ENCODE assay signal across 8 cellular contexts in genomic region chr5:100900142-100900795, GRCh38. TPM values are rescaled to one million over a fixed set of nuclear protein-coding genes. Genes with fewer than 3 reads are reported as not detected.
DNase-seq lines count a peak whose midpoint lies in the region; ATAC-seq and TF ChIP-seq lines count a peak whose summit lies in the region.

No MANE protein-coding gene starts in this region.

- H3K36me3 Mint-ChIP-seq in activated CD4-positive, alpha-beta memory T cell treated with anti-CD3 and anti-CD28 coated beads, Interleukin-2, amount 10 ng/mL, durations not matched to agents 7 days and 5 days (ENCODE audit: low read depth) = peaks cover 56% of the 10 kb centered on the region
- H3K36me3 Mint-ChIP-seq in natural killer cell treated with Interleukin-12 subunit alpha and Interleukin-12 subunit beta and Interleukin-15 and Interleukin-18, amount 100 ng/mL, for 72 hours = peaks cover 47% of the 10 kb centered on the region

- 5% methylated on average over 12 to 19 of the region's 19 CpGs for WGBS in upper lobe of left lung, 2 donors

- H3K27ac ChIP-seq in upper lobe of left lung = peak overlapping the region; percentile 85 to 92 (median 90)

- no peaks in the 10 kb centered on the region for H3K9me3 ChIP-seq in upper lobe of left lung

- no peaks in the 10 kb centered on the region for H3K27me3 ChIP-seq in upper lobe of left lung

- peak overlapping the region; percentile 97 for H3K4me3 Mint-ChIP-seq in activated CD4-positive, alpha-beta memory T cell treated with anti-CD3 and anti-CD28 coated beads, Interleukin-2, amount 10 ng/mL, durations not matched to agents 7 days and 5 days
- peak overlapping the region; percentile 99 for H3K4me3 Mint-ChIP-seq in natural killer cell treated with Interleukin-12 subunit alpha and Interleukin-12 subunit beta and Interleukin-15 and Interleukin-18, amount 100 ng/mL, for 72 hours

- H3K27ac Mint-ChIP-seq in activated CD4-positive, alpha-beta memory T cell treated with anti-CD3 and anti-CD28 coated beads, Interleukin-2, amount 10 ng/mL, durations not matched to agents 7 days and 5 days = peak overlapping the region; percentile 99
- peak overlapping the region; percentile 97 to 98 for H3K27ac Mint-ChIP-seq in natural killer cell treated with Interleukin-12 subunit alpha and Interleukin-12 subunit beta and Interleukin-15 and Interleukin-18, amount 100 ng/mL, for 72 hours

- H3K9me3 Mint-ChIP-seq in activated CD4-positive, alpha-beta memory T cell treated with anti-CD3 and anti-CD28 coated beads, Interleukin-2, amount 10 ng/mL, durations not matched to agents 7 days and 5 days = no peaks in the 10 kb centered on the region
- no peaks in the 10 kb centered on the region for H3K9me3 Mint-ChIP-seq in natural killer cell treated with Interleukin-12 subunit alpha and Interleukin-12 subunit beta and Interleukin-15 and Interleukin-18, amount 100 ng/mL, for 72 hours

- ATAC-seq in GM21528 (IDR thresholded peaks at IDR 0.05; ENCODE audit: low FRiP score, unreplicated experiment) = peak; percentile 14
- ATAC-seq in natural killer cell treated with Interleukin-12 subunit alpha and Interleukin-12 subunit beta and Interleukin-15 and Interleukin-18, amount 100 ng/mL, for 72 hours = peak; percentile 3 to 59
- ATAC-seq in upper lobe of left lung (ENCODE audit: low FRiP score in 2 of 2) = peak; percentile 9 to 25
- no peak for ATAC-seq in GM21717 (IDR thresholded peaks at IDR 0.05; ENCODE audit: unreplicated experiment)

- peaks cover 34% of the 10 kb centered on the region for H3K4me1 Mint-ChIP-seq in activated CD4-positive, alpha-beta memory T cell treated with anti-CD3 and anti-CD28 coated beads, Interleukin-2, amount 10 ng/mL, durations not matched to agents 7 days and 5 days
- peaks cover 41 to 58% of the 10 kb centered on the region in 2 donors for H3K4me1 Mint-ChIP-seq in natural killer cell treated with Interleukin-12 subunit alpha and Interleukin-12 subunit beta and Interleukin-15 and Interleukin-18, amount 100 ng/mL, for 72 hours (ENCODE audit: low read depth in 2 of 2)

- TF ChIP-seq CTCF in NB4 (IDR thresholded peaks at IDR 0.05; ENCODE audit: low read depth, low read length) = peak; percentile 57
- TF ChIP-seq CTCF in upper lobe of left lung (IDR thresholded peaks at IDR 0.05) = peak in 2 of 6 experiments; percentile 37 to 46

- no peak for TF ChIP-seq POLR2A in NB4 (IDR thresholded peaks at IDR 0.05; ENCODE audit: extremely low read depth, insufficient read length)
- no peak for TF ChIP-seq POLR2A in upper lobe of left lung (IDR thresholded peaks at IDR 0.05)

- peak overlapping the region; percentile 100 for H3K4me3 ChIP-seq in NB4 (ENCODE audit: low read depth, low read length)
- peak overlapping the region; percentile 32 to 70 (median 62) for H3K4me3 ChIP-seq in upper lobe of left lung

- H3K27me3 Mint-ChIP-seq in activated CD4-positive, alpha-beta memory T cell treated with anti-CD3 and anti-CD28 coated beads, Interleukin-2, amount 10 ng/mL, durations not matched to agents 7 days and 5 days = no peaks in the 10 kb centered on the region
- no peaks in the 10 kb centered on the region for H3K27me3 Mint-ChIP-seq in natural killer cell treated with Interleukin-12 subunit alpha and Interleukin-12 subunit beta and Interleukin-15 and Interleukin-18, amount 100 ng/mL, for 72 hours

- H3K36me3 ChIP-seq in upper lobe of left lung = no peaks in the 10 kb centered on the region

- H3K4me1 ChIP-seq in upper lobe of left lung = peaks cover 0 to 38% (median 3%) of the 10 kb centered on the region in 4 donors

- DNase-seq in DMS53 treated with DMSO at 0.1 percent for 48 hours (lab: John Stamatoyannopoulos, UW; ENCODE audit: unreplicated experiment) (peak; percentile 46), NB4 (ENCODE audit: low read depth) (peak; percentile 88), fibroblast of gingiva (ENCODE audit: low read depth) (peak; percentile 11), upper lobe of left lung (peak; percentile 64 to 85)
- DNase-seq in activated CD4-positive, alpha-beta memory T cell treated with anti-CD3 and anti-CD28 coated beads, Interleukin-2, amount 10 ng/mL, durations not matched to agents 7 days and 5 days = no peak
- peak; percentile 71 for DNase-seq in natural killer cell treated with Interleukin-12 subunit alpha and Interleukin-12 subunit beta and Interleukin-15 and Interleukin-18, amount 100 ng/mL, for 72 hours (ENCODE audit: low spot score)

- TF ChIP-seq EP300 in upper lobe of left lung (IDR thresholded peaks at IDR 0.05) = no peak

- CTCF ChIA-PET in activated CD4-positive, alpha-beta memory T cell treated with anti-CD3 and anti-CD28 coated beads, Interleukin-2, amount 10 ng/mL, durations not matched to agents 7 days and 5 days (lab: Charles Lee) = interaction anchor here (0.8 to 5.7 kb wide), 15 partner anchors 9 to 233 kb away, joined by 3 to 49 read pairs (median 5); no protein-coding TSS in a partner anchor

- POLR2A ChIA-PET in activated CD4-positive, alpha-beta memory T cell treated with anti-CD3 and anti-CD28 coated beads, Interleukin-2, amount 10 ng/mL, durations not matched to agents 7 days and 5 days (lab: Charles Lee) = interaction anchor here (0.6 to 6.9 kb wide), 19 partner anchors 9 to 1970 kb away, joined by 3 to 413 read pairs (median 5); partner anchors contain the start of gene FAM174A

RNA-seq across cellular contexts. Expression of gene ST8SIA4, which starts 2.8 kb away (rescaled TPM):
- 10 to 100 TPM; 69.4 to 72.1 TPM for total RNA-seq in activated CD4-positive, alpha-beta memory T cell treated with anti-CD3 and anti-CD28 coated beads, Interleukin-2, amount 10 ng/mL, durations not matched to agents 7 days and 5 days
- total RNA-seq in natural killer cell treated with Interleukin-12 subunit alpha and Interleukin-12 subunit beta and Interleukin-15 and Interleukin-18, amount 100 ng/mL, for 72 hours = 100 to 1,000 TPM; 127 to 148 TPM
- total RNA-seq in upper lobe of left lung = 10 to 100 TPM in 3 of 6 donors, 1 to 10 TPM in 3; 4.6 to 28.1 (median 11.4) TPM
